In genomic region chr17:7403043-7403901, GRCh38 we compare ENCODE assay signal across 9 cellular contexts. TPM values are rescaled to one million over a fixed set of nuclear protein-coding genes. Genes with fewer than 3 reads are reported as not detected.
DNase-seq lines count a peak whose midpoint lies in the region; ATAC-seq and TF ChIP-seq lines count a peak whose summit lies in the region.
"Had no signal": no experiment of that assay in that cellular context is flagged by ENCODE, and none has a peak within 500 bp of the region (broad histone marks: within the 10 kb centered on the region; RNA-seq: fewer than 3 reads in every experiment).

No MANE protein-coding gene starts in this region.

- no peaks in the 10 kb centered on the region for H3K36me3 ChIP-seq in ovary

- H3K4me3 Mint-ChIP-seq in activated CD8-positive, alpha-beta memory T cell treated with anti-CD3 and anti-CD28 coated beads, Interleukin-2, amount 10 ng/mL, durations not matched to agents 7 days and 5 days: peak overlapping the region; percentile 88

- peaks cover 15% of the 10 kb centered on the region for H3K4me1 Mint-ChIP-seq in activated CD8-positive, alpha-beta memory T cell treated with anti-CD3 and anti-CD28 coated beads, Interleukin-2, amount 10 ng/mL, durations not matched to agents 7 days and 5 days

- no peak for TF ChIP-seq POLR2A in ovary (IDR thresholded peaks at IDR 0.05)

- intact Hi-C loops in ovary (cut with DNase I): no loop called here

- no peak for TF ChIP-seq EP300 in ovary (IDR thresholded peaks at IDR 0.05)

- no peaks in the 10 kb centered on the region for H3K27me3 ChIP-seq in ovary

- no peaks in the 10 kb centered on the region for H3K9me3 ChIP-seq in ovary

- no peaks in the 10 kb centered on the region for H3K9me3 Mint-ChIP-seq in activated CD8-positive, alpha-beta memory T cell treated with anti-CD3 and anti-CD28 coated beads, Interleukin-2, amount 10 ng/mL, durations not matched to agents 7 days and 5 days (ENCODE audit: low read depth)

- no peaks in the 10 kb centered on the region for H3K36me3 Mint-ChIP-seq in activated CD8-positive, alpha-beta memory T cell treated with anti-CD3 and anti-CD28 coated beads, Interleukin-2, amount 10 ng/mL, durations not matched to agents 7 days and 5 days

- peak overlapping the region; percentile 18 to 89 for H3K27ac ChIP-seq in ovary

- CTCF ChIA-PET in activated CD8-positive, alpha-beta memory T cell treated with anti-CD3 and anti-CD28 coated beads, Interleukin-2, amount 10 ng/mL, durations not matched to agents 7 days and 5 days (lab: Charles Lee): interaction anchor here (0.7 to 4.0 kb wide), 8 partner anchors 10 to 186 kb away, joined by 3 to 34 read pairs (median 4); partner anchors contain the start of genes SOX15 and TMEM102

- peaks cover 9% of the 10 kb centered on the region for H3K27me3 Mint-ChIP-seq in activated CD8-positive, alpha-beta memory T cell treated with anti-CD3 and anti-CD28 coated beads, Interleukin-2, amount 10 ng/mL, durations not matched to agents 7 days and 5 days

- H3K27ac Mint-ChIP-seq in activated CD8-positive, alpha-beta memory T cell treated with anti-CD3 and anti-CD28 coated beads, Interleukin-2, amount 10 ng/mL, durations not matched to agents 7 days and 5 days: peak overlapping the region; percentile 95

- no peak for ATAC-seq in activated CD8-positive, alpha-beta memory T cell treated with anti-CD3 and anti-CD28 coated beads, Interleukin-2, amount 10 ng/mL, durations not matched to agents 7 days and 5 days
- no peak for ATAC-seq in GM19324 (IDR thresholded peaks at IDR 0.05; ENCODE audit: low FRiP score, unreplicated experiment)
- ATAC-seq in HG02970 (IDR thresholded peaks at IDR 0.05; ENCODE audit: low FRiP score, unreplicated experiment): no peak
- ATAC-seq in GM19023 (IDR thresholded peaks at IDR 0.05; ENCODE audit: unreplicated experiment): no peak

- peaks cover 5% of the 10 kb centered on the region for H3K4me1 ChIP-seq in ovary (ENCODE audit: insufficient read depth)

- no peak for TF ChIP-seq CTCF in ovary (IDR thresholded peaks at IDR 0.05)

- WGBS in ovary, 3 donors: 6 to 7% (median 7%) methylated on average over 24 to 25 of the region's 25 CpGs

- DNase-seq in GM03348 (ENCODE audit: low spot score) (peak; percentile 92), LoVo (ENCODE audit: low spot score) (peak; percentile 58), germinal center (ENCODE audit: low spot score) (peak; percentile 34), ovary (peak in 4 of 5 donors; percentile 69 to 78 (median 72))
- peak; percentile 61 for DNase-seq in activated CD8-positive, alpha-beta memory T cell treated with anti-CD3 and anti-CD28 coated beads, Interleukin-2, amount 10 ng/mL, durations not matched to agents 7 days and 5 days

- peak overlapping the region; percentile 50 for H3K4me3 ChIP-seq in ovary

RNA-seq across cellular contexts. Expression of gene TMEM256, which starts 0.6 kb away (rescaled TPM):
- 10 to 100 TPM; 47.5 to 56.1 TPM for total RNA-seq in activated CD8-positive, alpha-beta memory T cell treated with anti-CD3 and anti-CD28 coated beads, Interleukin-2, amount 10 ng/mL, durations not matched to agents 7 days and 5 days
- 100 to 1,000 TPM in 2 of 7 donors, 10 to 100 TPM in 5; 57.0 to 133 (median 85.2) TPM for total RNA-seq in ovary
- 100 to 1,000 TPM in 1 of 2 donors, 10 to 100 TPM in 1; 44.0 to 128 TPM for polyA plus RNA-seq in ovary

RNA-seq across cellular contexts. Expression of gene NLGN2, which starts 4.4 kb away (rescaled TPM):
- 1 to 10 TPM; 2.0 to 3.5 TPM for total RNA-seq in activated CD8-positive, alpha-beta memory T cell treated with anti-CD3 and anti-CD28 coated beads, Interleukin-2, amount 10 ng/mL, durations not matched to agents 7 days and 5 days
- 10 to 100 TPM; 11.4 to 76.2 (median 53.9) TPM for total RNA-seq in ovary
- 10 to 100 TPM; 16.9 to 30.2 TPM for polyA plus RNA-seq in ovary

RNA-seq across cellular contexts. Expression of gene PLSCR3, which starts 8.9 kb away (rescaled TPM):
- 10 to 100 TPM; 65.5 to 74.2 TPM for total RNA-seq in activated CD8-positive, alpha-beta memory T cell treated with anti-CD3 and anti-CD28 coated beads, Interleukin-2, amount 10 ng/mL, durations not matched to agents 7 days and 5 days
- total RNA-seq in ovary: 10 to 100 TPM; 11.0 to 52.4 (median 33.8) TPM
- polyA plus RNA-seq in ovary: 10 to 100 TPM in 1 of 2 donors, 1 to 10 TPM in 1; 7.1 to 40.9 TPM

RNA-seq across cellular contexts. Expression of gene SPEM1, which starts 16.9 kb away (rescaled TPM):
- not detected for total RNA-seq in activated CD8-positive, alpha-beta memory T cell treated with anti-CD3 and anti-CD28 coated beads, Interleukin-2, amount 10 ng/mL, durations not matched to agents 7 days and 5 days
- not detected for total RNA-seq in ovary
- not detected for polyA plus RNA-seq in ovary
- total RNA-seq: subcutaneous adipose tissue had no signal

RNA-seq across cellular contexts. Expression of gene SPEM2, which starts 22.1 kb away (rescaled TPM):
- total RNA-seq in activated CD8-positive, alpha-beta memory T cell treated with anti-CD3 and anti-CD28 coated beads, Interleukin-2, amount 10 ng/mL, durations not matched to agents 7 days and 5 days: not detected
- total RNA-seq in ovary: not detected
- polyA plus RNA-seq in ovary: not detected
- total RNA-seq: subcutaneous adipose tissue had no signal

Comparison
In these comparisons a context has a peak if more than half of its experiments do, and no peak if none do; other contexts are left out.
1. DNase-seq: peak in every context shown above with its lines; median percentile 92 in GM03348; 72 in ovary; 61 in activated CD8-positive, alpha-beta memory T cell treated with anti-CD3 and anti-CD28 coated beads, Interleukin-2, amount 10 ng/mL, durations not matched to agents 7 days and 5 days; 58 in LoVo; 34 in germinal center.